21 cellular contexts compared by ENCODE assay signal in genomic region chr12:7431993-7432685, GRCh38. TPM values are rescaled to one million over a fixed set of nuclear protein-coding genes. Genes with fewer than 3 reads are reported as not detected.
DNase-seq lines count a peak whose midpoint lies in the region; TF ChIP-seq lines count a peak whose summit lies in the region.
"Had no signal": no experiment of that assay in that cellular context is flagged by ENCODE, and none has a peak within 500 bp of the region (broad histone marks: within the 10 kb centered on the region; RNA-seq: fewer than 3 reads in every experiment).

No MANE protein-coding gene starts in this region.

- 30 to 37% methylated on average over 5 of the region's 5 CpGs for WGBS in GM23248 (ENCODE audit: low coverage in 1 of 2, low lambda C conversion rate in 2 of 2, missing lambda C conversion rate in 2 of 2), 2 experiments

- H3K27me3 ChIP-seq in ACC112 (ENCODE audit: insufficient read depth, low read length) (no peaks in the 10 kb centered on the region), GM23248 (replicated peaks; ENCODE audit: insufficient read depth) (no peaks in the 10 kb centered on the region)
- H3K27me3 ChIP-seq: ascending aorta, neutrophil, tibial artery had no signal

- no peak overlapping the region for H3K4me2 ChIP-seq in GM23248 (ENCODE audit: unreplicated experiment)

- no peaks in the 10 kb centered on the region for H3K9me3 ChIP-seq in GM23248 (ENCODE audit: low read depth)
- H3K9me3 ChIP-seq: ascending aorta, neutrophil, tibial artery had no signal

- H2AFZ ChIP-seq in ACC112 (ENCODE audit: low read length, unreplicated experiment) (no peak overlapping the region), GM23248 (no peak overlapping the region)

- no peaks in the 10 kb centered on the region for H3K9me2 ChIP-seq in GM23248 (ENCODE audit: insufficient read depth)

- H3K79me2 ChIP-seq in ACC112 (ENCODE audit: control insufficient read depth, insufficient read depth, low read length, unreplicated experiment) (no peaks in the 10 kb centered on the region), GM23248 (ENCODE audit: insufficient read depth) (no peaks in the 10 kb centered on the region)

- no peaks in the 10 kb centered on the region for H3F3A ChIP-seq in GM23248 (ENCODE audit: insufficient read depth)

- no peaks in the 10 kb centered on the region for H3K36me3 ChIP-seq in ACC112 (ENCODE audit: insufficient read depth, low read length)
- no peaks in the 10 kb centered on the region for H3K36me3 ChIP-seq in GM23248 (ENCODE audit: low read depth)
- H3K36me3 ChIP-seq: ascending aorta, neutrophil, spleen, tibial artery, WERI-Rb-1 had no signal

- no peak overlapping the region for H3K9ac ChIP-seq in GM23248

- DNase-seq in GM23248: peak; percentile 52
- DNase-seq in RPMI7951 (ENCODE audit: low read depth): peak; percentile 59
- DNase-seq in foreskin fibroblast: peak; percentile 61 to 62
- DNase-seq in NCI-H2196 treated with DMSO at 0.1 percent for 48 hours (lab: John Stamatoyannopoulos, UW; ENCODE audit: unreplicated experiment): no peak
- DNase-seq in GM13976 (ENCODE audit: low spot score): no peak
- no peak for DNase-seq in ureter (ENCODE audit: low spot score)
- no peak for DNase-seq in HT-29 (ENCODE audit: low spot score)
- DNase-seq: activated CD4-positive, alpha-beta T cell treated with anti-CD3 and anti-CD28 coated beads, Interleukin-2, amount 10 ng/mL, durations not matched to agents 7 days and 5 days; GF-D8; NCI-H1417 treated with DMSO at 0.1 percent for 48 hours; NCI-H524 treated with DMSO at 0.1 percent for 48 hours; spleen; stimulated activated naive CD8-positive, alpha-beta T cell treated with anti-CD3 and anti-CD28 coated beads, Interleukin-15, amount 100 ng/mL, for 72 hours; tibial artery; WERI-Rb-1 had no signal

- no peak for TF ChIP-seq CTCF in foreskin fibroblast (IDR thresholded peaks at IDR 0.05; ENCODE audit: low read depth, low read length)
- no peak for TF ChIP-seq CTCF in GM13976 (IDR thresholded peaks at IDR 0.05; ENCODE audit: borderline replicate concordance, control extremely low read depth, extremely low read depth, insufficient read depth, missing control alignments)

- H3K4me3 ChIP-seq in ACC112 (ENCODE audit: low read depth, low read length) (peak overlapping the region; percentile 13; the same call in 1 of the 2 replicates), GM23248 (no peak overlapping the region), foreskin fibroblast (ENCODE audit: low read depth in 1 of 2, low read length in 2 of 2) (no peak overlapping the region)
- H3K4me3 ChIP-seq: ascending aorta, lung, spleen, tibial artery had no signal

- no peaks in the 10 kb centered on the region for H4K20me1 ChIP-seq in GM23248 (ENCODE audit: insufficient read depth)

- in situ Hi-C loops in GM23248 (cut with MboI) (no loop called here), GM13976 (cut with MboI; ENCODE audit: low sequenced_read_pairs, unreplicated experiment) (no loop called here)

- H3K4me1 ChIP-seq in ACC112 (ENCODE audit: control insufficient read depth, insufficient read depth, low read length, unreplicated experiment) (peaks cover 9% of the 10 kb centered on the region), GM23248 (ENCODE audit: insufficient read depth) (peaks cover 17% of the 10 kb centered on the region; the same call in 1 of the 2 replicates)
- H3K4me1 ChIP-seq: ascending aorta, spleen, tibial artery had no signal

- H3K27ac ChIP-seq in ACC112 (ENCODE audit: low read depth, low read length): peak overlapping the region; percentile 38; the same call in 1 of the 2 replicates
- no peak overlapping the region for H3K27ac ChIP-seq in GM23248
- H3K27ac ChIP-seq: ascending aorta, neutrophil, spleen, tibial artery, WERI-Rb-1 had no signal

RNA-seq across cellular contexts. Expression of gene CD163L1, which starts 11.8 kb away (rescaled TPM):
- 0.43 TPM in 1 of 2 replicates, not detected in the other for total RNA-seq in GM23248 (2014; rRNA removed; shearing (Covaris generic))
- polyA plus RNA-seq in GM23248 (2016; fragmentation: Nextera tagmentation; extraction: Ambion mirVana): 1.9 and 2.5 TPM in 2 replicates
- total RNA-seq in RPMI7951 (2014; rRNA removed; shearing (Covaris generic)): 14.3 and 15.9 TPM in 2 replicates
- total RNA-seq in ureter: 1.1 TPM
- total RNA-seq in HT-29 (2014; rRNA removed; shearing (Covaris generic)): 0.70 and 1.2 TPM in 2 replicates
- total RNA-seq: activated CD4-positive, alpha-beta T cell treated with anti-CD3 and anti-CD28 coated beads, Interleukin-2, amount 10 ng/mL, durations not matched to agents 7 days and 5 days; activated naive CD4-positive, alpha-beta T cell treated with anti-CD3 and anti-CD28 coated beads, Interleukin-2, amount 50 U/mL, for 72 hours; activated T-helper 17 cell treated with anti-CD3 and anti-CD28 coated beads, Interleukin-2, amount 50 U/mL, for 72 hours; ascending aorta had no signal

Comparison
In these comparisons a context has a peak if more than half of its experiments do, and no peak if none do; other contexts are left out.
1. DNase-seq: peak in GM23248 (single experiment), RPMI7951 (single experiment) and foreskin fibroblast (2 of 2); none in NCI-H2196 treated with DMSO at 0.1 percent for 48 hours (single experiment), GM13976 (single experiment), ureter (single experiment) and HT-29 (single experiment).